In the genomic region with DNA sequence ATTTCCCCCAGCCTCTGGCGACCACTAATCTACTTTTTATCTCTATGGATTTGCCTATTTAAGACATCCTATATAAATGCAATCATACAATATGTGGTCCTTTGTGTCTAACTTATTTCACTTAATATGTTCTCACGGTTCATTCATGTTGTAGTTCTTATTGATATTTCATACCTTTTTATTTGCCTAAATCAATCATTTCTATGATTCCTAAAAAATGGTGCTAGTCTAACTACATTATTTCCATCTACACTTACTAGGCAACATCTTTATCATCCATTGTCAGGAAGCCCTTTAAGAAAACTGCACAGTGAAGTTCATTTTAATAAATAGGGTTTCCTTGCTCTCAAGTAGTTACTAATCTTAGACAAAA, we compare ENCODE assay signal across 8 cellular contexts. TPM values are rescaled to one million over a fixed set of nuclear protein-coding genes. Genes with fewer than 3 reads are reported as not detected.
DNase-seq lines count a peak whose midpoint lies in the region; ATAC-seq and TF ChIP-seq lines count a peak whose summit lies in the region.

No MANE protein-coding gene starts in this region.

- H3K27me3 ChIP-seq in HL-60 (ENCODE audit: insufficient read depth, poor library complexity, severe bottlenecking) (no peaks in the 10 kb centered on the region), osteoblast (ENCODE audit: insufficient read depth, low read length) (peaks cover 3% of the 10 kb centered on the region)

- TF ChIP-seq CTCF in GM12865 (IDR thresholded peaks at IDR 0.05; ENCODE audit: insufficient read depth, low read depth, low read length, missing control alignments): no peak
- no peak for TF ChIP-seq CTCF in HL-60 (IDR thresholded peaks at IDR 0.05; ENCODE audit: insufficient read depth, low read length)
- TF ChIP-seq CTCF in osteoblast (IDR thresholded peaks at IDR 0.05; ENCODE audit: extremely low read depth, low read depth, low read length): no peak

- H3K4me3 ChIP-seq in GM12865 (ENCODE audit: low read depth, low read length) (peak overlapping the region; percentile 86), HL-60 (replicated peaks; ENCODE audit: insufficient read depth, low read length) (peak overlapping the region; percentile 92), osteoblast (ENCODE audit: insufficient read depth, low read length) (peak overlapping the region; percentile 92)

- DNase-seq in GM12865 (ENCODE audit: low read depth): no peak
- no peak for DNase-seq in HL-60 (ENCODE audit: low read depth in 1 of 2, low spot score in 1 of 2)
- DNase-seq in osteoblast (ENCODE audit: insufficient read length, low spot score, missing footprints): peak; percentile 80
- DNase-seq in NCI-H526 treated with DMSO at 0.1 percent for 48 hours (lab: John Stamatoyannopoulos, UW): no peak
- DNase-seq in NCI-H2227 (lab: John Stamatoyannopoulos, UW; ENCODE audit: unreplicated experiment): no peak
- no peak for DNase-seq in GF-D8 (lab: John Stamatoyannopoulos, UW)

- H3K27ac ChIP-seq in HL-60 (replicated peaks): peak overlapping the region; percentile 88
- H3K27ac ChIP-seq in cingulate gyrus (ENCODE audit: low read depth, low read length): peak overlapping the region; percentile 73
- H3K27ac ChIP-seq in osteoblast (ENCODE audit: low read depth, low read length): peak overlapping the region; percentile 86

- H4K20me1 ChIP-seq in osteoblast (ENCODE audit: insufficient read depth, low read length): peaks cover 11% of the 10 kb centered on the region

- peaks cover 13% of the 10 kb centered on the region for H3K4me1 ChIP-seq in osteoblast (ENCODE audit: insufficient read depth, low read length)

- H3K79me2 ChIP-seq in osteoblast (ENCODE audit: insufficient read depth, low read length): peaks cover 49% of the 10 kb centered on the region

- no peaks in the 10 kb centered on the region for H3K9me3 ChIP-seq in osteoblast (ENCODE audit: low read depth, low read length)

- peak overlapping the region; percentile 96 for H2AFZ ChIP-seq in osteoblast (ENCODE audit: low read length)

- ATAC-seq in HG02610 (IDR thresholded peaks at IDR 0.05; ENCODE audit: unreplicated experiment): no peak

- H3K4me2 ChIP-seq in osteoblast (ENCODE audit: insufficient read depth, low read length): peak overlapping the region; percentile 93

- no peaks in the 10 kb centered on the region for H3K36me3 ChIP-seq in osteoblast (ENCODE audit: insufficient read depth, low read length)

RNA-seq across cellular contexts. Expression of a gene that starts 0.4 kb away (rescaled TPM):
- 35.5 and 36.5 TPM in 2 replicates for total RNA-seq in osteoblast
